In genomic region chr14:24858052-24858451, GRCh38 we compare ENCODE assay signal across 29 cellular contexts.
"Had no signal": no experiment of that assay in that cellular context is flagged by ENCODE, and none has a peak within 500 bp of the region (broad histone marks: within the 10 kb centered on the region; RNA-seq: fewer than 3 reads in every experiment).

No MANE protein-coding gene starts in this region.

- ATAC-seq: activated CD4-positive, alpha-beta T cell treated with anti-CD3 and anti-CD28 coated beads for 36 hours; activated CD4-positive, CD25-positive, alpha-beta regulatory T cell treated with anti-CD3 and anti-CD28 coated beads, Interleukin-2, amount 50 U/mL, for 24 hours; activated CD8-positive, alpha-beta T cell treated with anti-CD3 and anti-CD28 coated beads, Interleukin-2, amount 10 ng/mL, durations not matched to agents 7 days and 5 days; activated naive CD4-positive, alpha-beta T cell treated with anti-CD3 and anti-CD28 coated beads, Interleukin-2, amount 50 U/mL, for 72 hours had no signal

- DNase-seq: activated CD4-positive, alpha-beta T cell treated with anti-CD3 and anti-CD28 coated beads for 36 hours; activated CD4-positive, alpha-beta T cell treated with anti-CD3 and anti-CD28 coated beads, Interleukin-2, amount 10 ng/mL, durations not matched to agents 7 days and 5 days; activated CD4-positive, alpha-beta T cell treated with anti-CD3 and anti-CD28 coated beads, Interleukin-2, amount 50 U/mL, for 48 hours; activated CD8-positive, alpha-beta T cell treated with anti-CD3 and anti-CD28 coated beads, Interleukin-2, amount 10 ng/mL, durations not matched to agents 7 days and 5 days; activated gamma-delta T cell; activated naive CD4-positive, alpha-beta T cell treated with Interleukin-2 at 50 U/mL for 16 hours; activated T-cell treated with anti-CD3 and anti-CD28 coated beads, Interleukin-2, amount 50 U/mL, for 24 hours; adrenal gland; anterior cingulate cortex; caudate nucleus; Kasumi-1; KG1; MG63; NCI-H1048; NCI-H1436 treated with DMSO at 0.1 percent for 48 hours; NCI-H1694 treated with DMSO at 0.1 percent for 48 hours; NCI-H2029; NCI-H345; NCI-H524 treated with DMSO at 0.1 percent for 48 hours; NK-92 treated with Interleukin-12 subunit alpha and Interleukin-12 subunit beta, amount 100 ng/mL, for 24 hours; OCI-M1; SHP77; SJCRH30; T1000 had no signal

- H3K9me3 Mint-ChIP-seq: activated CD4-positive, alpha-beta T cell treated with anti-CD3 and anti-CD28 coated beads, Interleukin-2, amount 10 ng/mL, durations not matched to agents 7 days and 5 days; activated naive CD4-positive, alpha-beta T cell treated with anti-CD3 and anti-CD28 coated beads, Interleukin-2, amount 50 U/mL, for 72 hours; activated T-cell treated with anti-CD3 and anti-CD28 coated beads, Interleukin-2, amount 50 U/mL, for 24 hours; activated T-helper 2 cell treated with anti-CD3 and anti-CD28 coated beads, Interferon-gamma antibody, Interleukin-2, Interleukin-4, amounts not matched to agents 10 μg/mL and 5 μg/mL and 100 μg/mL, durations not matched to agents 14 hours and 24 hours and 36 hours; brain had no signal

- H3K27ac Mint-ChIP-seq: activated CD4-positive, alpha-beta T cell treated with anti-CD3 and anti-CD28 coated beads for 36 hours; activated CD4-positive, alpha-beta T cell treated with anti-CD3 and anti-CD28 coated beads, Interleukin-2, amount 10 ng/mL, durations not matched to agents 7 days and 5 days; activated CD8-positive, alpha-beta T cell treated with anti-CD3 and anti-CD28 coated beads, Interleukin-2, amount 10 ng/mL, durations not matched to agents 7 days and 5 days; activated naive CD4-positive, alpha-beta T cell treated with anti-CD3 and anti-CD28 coated beads, Interleukin-2, amount 50 U/mL, for 72 hours; activated T-cell treated with anti-CD3 and anti-CD28 coated beads, Interleukin-2, amount 50 U/mL, for 24 hours; activated T-helper 2 cell treated with anti-CD3 and anti-CD28 coated beads, Interferon-gamma antibody, Interleukin-2, Interleukin-4, amounts not matched to agents 10 μg/mL and 5 μg/mL and 100 μg/mL, durations not matched to agents 14 hours and 24 hours and 36 hours; brain had no signal

- H3K4me1 ChIP-seq: adrenal gland, SJCRH30 had no signal

- H3K9me3 ChIP-seq: adrenal gland, MG63, SJCRH30 had no signal

- H3K36me3 Mint-ChIP-seq: activated naive CD4-positive, alpha-beta T cell treated with anti-CD3 and anti-CD28 coated beads, Interleukin-2, amount 50 U/mL, for 72 hours; brain had no signal

- H3K4me3 ChIP-seq: adrenal gland, MG63, SJCRH30, SK-N-MC had no signal

- H3K27me3 ChIP-seq: adrenal gland, MG63 had no signal

- H3K4me1 Mint-ChIP-seq: activated CD4-positive, alpha-beta T cell treated with anti-CD3 and anti-CD28 coated beads for 36 hours; activated CD4-positive, alpha-beta T cell treated with anti-CD3 and anti-CD28 coated beads, Interleukin-2, amount 10 ng/mL, durations not matched to agents 7 days and 5 days had no signal

- H3K36me3 ChIP-seq: adrenal gland, MG63, SJCRH30 had no signal

- H3K27ac ChIP-seq: adrenal gland, SJCRH30, SK-N-MC had no signal

- H3K4me3 Mint-ChIP-seq: activated CD4-positive, alpha-beta T cell treated with anti-CD3 and anti-CD28 coated beads for 36 hours; activated CD4-positive, alpha-beta T cell treated with anti-CD3 and anti-CD28 coated beads, Interleukin-2, amount 10 ng/mL, durations not matched to agents 7 days and 5 days; activated CD8-positive, alpha-beta T cell treated with anti-CD3 and anti-CD28 coated beads, Interleukin-2, amount 10 ng/mL, durations not matched to agents 7 days and 5 days; activated T-cell treated with anti-CD3 and anti-CD28 coated beads, Interleukin-2, amount 50 U/mL, for 24 hours; brain had no signal
